Comparison of ENCODE assay signal across 8 cellular contexts in the genomic region with DNA sequence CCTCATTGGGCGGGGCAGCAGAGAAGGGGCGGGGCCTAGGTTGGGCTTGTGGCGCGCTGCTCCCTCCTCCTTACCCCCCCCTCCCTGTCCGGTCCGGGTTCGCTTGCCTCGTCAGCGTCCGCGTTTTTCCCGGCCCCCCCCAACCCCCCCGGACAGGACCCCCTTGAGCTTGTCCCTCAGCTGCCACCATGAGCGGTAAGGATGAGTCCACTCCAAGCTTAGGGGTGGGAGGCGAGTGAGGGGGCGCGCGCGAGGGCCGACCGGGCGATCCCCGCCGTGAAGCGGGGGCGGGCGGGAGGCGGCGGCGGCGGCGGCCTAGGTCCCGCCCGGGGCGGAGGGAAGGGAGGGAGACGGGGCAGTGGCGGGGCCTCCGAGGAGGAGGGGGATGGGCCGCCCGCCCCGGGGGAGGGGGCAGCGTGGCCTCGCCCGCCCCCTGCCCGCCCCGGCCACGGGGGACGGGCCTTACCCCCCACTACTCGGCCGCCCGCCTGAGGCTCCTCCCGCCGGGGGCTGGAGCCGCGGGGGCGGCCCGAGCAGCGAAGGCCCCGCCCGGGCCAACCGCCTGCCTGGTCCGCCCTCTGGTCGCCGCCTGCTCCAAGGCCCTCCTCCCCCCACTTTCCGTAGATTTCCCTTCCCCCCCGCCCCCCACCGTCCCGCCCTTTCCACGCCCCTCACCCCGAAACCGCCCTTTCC. TPM values are rescaled to one million over a fixed set of nuclear protein-coding genes. Genes with fewer than 3 reads are reported as not detected.
DNase-seq lines count a peak whose midpoint lies in the region; ATAC-seq, FAIRE-seq and TF ChIP-seq lines count a peak whose summit lies in the region.

A gene (plus strand): TSS at position 73 of the 693 bp plus-strand sequence. CDS start 116 bp downstream, at position 189.

- peaks cover 37% of the 10 kb centered on the region for H3K79me2 ChIP-seq in SU-DHL-6 (ENCODE audit: insufficient read depth, low read length)

- H3K27ac Mint-ChIP-seq in activated naive CD8-positive, alpha-beta T cell treated with anti-CD3 and anti-CD28 coated beads for 36 hours = peak within 1 kb of the TSS; percentile 94

- H3K27me3 ChIP-seq in SU-DHL-6 (ENCODE audit: low read length) (no peaks in the 10 kb centered on the region), pancreas (no peaks in the 10 kb centered on the region), tibial artery (no peaks in the 10 kb centered on the region)

- TF ChIP-seq CTCF in SU-DHL-6 (IDR thresholded peaks at IDR 0.05; ENCODE audit: insufficient read depth, low read length, poor library complexity, severe bottlenecking) = no peak
- no peak for TF ChIP-seq CTCF in pancreas (IDR thresholded peaks at IDR 0.05)
- TF ChIP-seq CTCF in tibial artery (IDR thresholded peaks at IDR 0.05) = no peak

- H3K9me2 ChIP-seq in SU-DHL-6 (replicated peaks; ENCODE audit: insufficient read depth, low read length) = no peaks in the 10 kb centered on the region

- no peaks in the 10 kb centered on the region; the same call in 1 of the 2 replicates for H3K36me3 ChIP-seq in SU-DHL-6 (ENCODE audit: low read length)
- H3K36me3 ChIP-seq in pancreas = peaks cover 0 to 23% (median 7%) of the 10 kb centered on the region in 3 donors
- H3K36me3 ChIP-seq in tibial artery = peaks cover 33 to 37% (median 35%) of the 10 kb centered on the region in 3 donors

- H3K36me3 Mint-ChIP-seq in activated naive CD8-positive, alpha-beta T cell treated with anti-CD3 and anti-CD28 coated beads for 36 hours = peaks cover 35% of the 10 kb centered on the region

- 1 to 2% methylated on average over 32 to 58 of the region's 71 CpGs for WGBS in pancreas, 2 donors

- H4K20me1 ChIP-seq in SU-DHL-6 (ENCODE audit: low read depth, low read length) = no peaks in the 10 kb centered on the region

- peaks cover 27% of the 10 kb centered on the region; the same call in 1 of the 2 replicates for H3F3A ChIP-seq in SU-DHL-6 (ENCODE audit: insufficient read depth)

- H3K9me3 ChIP-seq in SU-DHL-6 (ENCODE audit: insufficient read depth, low read length) (no peaks in the 10 kb centered on the region), pancreas (no peaks in the 10 kb centered on the region), tibial artery (no peaks in the 10 kb centered on the region)

- H3K4me1 Mint-ChIP-seq in activated naive CD8-positive, alpha-beta T cell treated with anti-CD3 and anti-CD28 coated beads for 36 hours = peaks cover 38% of the 10 kb centered on the region

- H3K4me3 Mint-ChIP-seq in activated naive CD8-positive, alpha-beta T cell treated with anti-CD3 and anti-CD28 coated beads for 36 hours = peak within 1 kb of the TSS; percentile 93

- H3K4me3 ChIP-seq in SU-DHL-6 (ENCODE audit: insufficient read depth, low read length, poor library complexity, severe bottlenecking) = peak within 1 kb of the TSS; percentile 70
- H3K4me3 ChIP-seq in pancreas = peak within 1 kb of the TSS; percentile 9 to 57 (median 54)
- peak within 1 kb of the TSS; percentile 74 to 75 for H3K4me3 ChIP-seq in tibial artery

- H3K27ac ChIP-seq in SU-DHL-6 (ENCODE audit: low read depth, low read length) (peak within 1 kb of the TSS; percentile 88), pancreas (peak within 1 kb of the TSS; percentile 81 to 97 (median 96)), tibial artery (peak within 1 kb of the TSS; percentile 95 to 98)

- H3K27me3 Mint-ChIP-seq in activated naive CD8-positive, alpha-beta T cell treated with anti-CD3 and anti-CD28 coated beads for 36 hours = no peaks in the 10 kb centered on the region

- peak within 1 kb of the TSS; percentile 80 for H3K4me2 ChIP-seq in SU-DHL-6 (ENCODE audit: low read depth, low read length, poor library complexity, severe bottlenecking)

- FAIRE-seq in pancreas (lab: Jason Lieb, UNC) = no peak

- DNase-seq in GM04504 (ENCODE audit: low read depth) = peak; percentile 92
- DNase-seq in NCI-H1105 (lab: John Stamatoyannopoulos, UW) = peak; percentile 63
- DNase-seq in activated naive CD8-positive, alpha-beta T cell treated with anti-CD3 and anti-CD28 coated beads for 36 hours = peak; percentile 94
- peak; percentile 61 to 98 (median 84) for DNase-seq in head of caudate nucleus
- peak; percentile 89 to 99 (median 95) for DNase-seq in pancreas
- peak; percentile 89 to 96 for DNase-seq in tibial artery

- intact Hi-C loops in head of caudate nucleus (cut with DNase I) = no loop called here
- intact Hi-C loops in pancreas (cut with DNase I) = no loop called here
- intact Hi-C loops in tibial artery (cut with DNase I; ENCODE audit: low total_unique reads) = no loop called here

- peak within 1 kb of the TSS; percentile 90 for H2AFZ ChIP-seq in SU-DHL-6 (ENCODE audit: low read depth, low read length, severe bottlenecking)

- H3K9ac ChIP-seq in SU-DHL-6 (ENCODE audit: low read length) = peak within 1 kb of the TSS; percentile 85

- H3K9me3 Mint-ChIP-seq in activated naive CD8-positive, alpha-beta T cell treated with anti-CD3 and anti-CD28 coated beads for 36 hours = no peaks in the 10 kb centered on the region

- H3K4me1 ChIP-seq in pancreas (peaks cover 32 to 51% (median 42%) of the 10 kb centered on the region in 3 donors), tibial artery (peaks cover 0 to 50% (median 41%) of the 10 kb centered on the region in 4 donors)

- ATAC-seq in HG02610 (IDR thresholded peaks at IDR 0.05; ENCODE audit: unreplicated experiment) = peak; percentile 47
- ATAC-seq in pancreas = peak; percentile 61 to 76 (median 69)

RNA-seq across cellular contexts. Expression of the gene that starts here (rescaled TPM):
- total RNA-seq in activated naive CD8-positive, alpha-beta T cell treated with anti-CD3 and anti-CD28 coated beads for 36 hours = 10 to 100 TPM; 65.8 to 68.1 TPM
- 10 to 100 TPM; 25.1 to 48.4 (median 32.5) TPM for total RNA-seq in pancreas
- polyA plus RNA-seq in pancreas = 10 to 100 TPM in 1 of 2 donors, 1 to 10 TPM in 1; 8.4 to 10.8 TPM

Comparison
In these comparisons a context has a peak if more than half of its experiments do, and no peak if none do; other contexts are left out.
1. Peak in every context shown above with its lines: DNase-seq, ATAC-seq, H3K4me3 ChIP-seq and H3K27ac ChIP-seq.